9 cellular contexts compared by ENCODE assay signal in the genomic region with DNA sequence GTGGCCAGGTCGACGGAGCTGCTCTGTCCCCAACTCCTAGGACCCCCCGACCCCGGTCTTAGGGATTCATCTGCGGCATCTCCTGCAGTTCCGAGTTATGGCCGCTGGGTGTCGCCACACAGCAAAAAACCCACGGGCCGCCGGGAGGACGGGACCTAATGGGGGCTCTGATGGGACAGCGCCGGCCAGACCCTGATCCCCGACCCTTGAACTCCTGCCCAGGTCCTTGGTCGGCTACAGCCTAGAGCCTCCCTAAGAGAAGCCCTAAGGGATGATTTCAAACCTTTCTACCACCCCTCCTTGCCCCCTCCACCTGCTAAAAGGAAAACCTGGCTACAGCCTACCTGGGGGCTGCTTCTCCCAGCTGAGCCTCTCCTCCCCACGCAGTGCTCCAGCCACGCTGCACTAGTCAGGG. TPM values are rescaled to one million over a fixed set of nuclear protein-coding genes. Genes with fewer than 3 reads are reported as not detected.
DNase-seq lines count a peak whose midpoint lies in the region; ATAC-seq and TF ChIP-seq lines count a peak whose summit lies in the region.
"Had no signal": no experiment of that assay in that cellular context is flagged by ENCODE, and none has a peak within 500 bp of the region (broad histone marks: within the 10 kb centered on the region; RNA-seq: fewer than 3 reads in every experiment).

No MANE protein-coding gene starts in this region.

- peaks cover 4 to 17% (median 8%) of the 10 kb centered on the region in 4 donors for H3K4me1 Mint-ChIP-seq in CD4-positive, alpha-beta memory T cell
- H3K4me1 Mint-ChIP-seq in natural killer cell = peaks cover 0 to 6% of the 10 kb centered on the region in 2 donors

- H3K4me3 Mint-ChIP-seq in CD4-positive, alpha-beta memory T cell = no peak overlapping the region
- no peak overlapping the region for H3K4me3 Mint-ChIP-seq in natural killer cell
- H3K4me3 Mint-ChIP-seq: IgD-negative memory B cell had no signal

- ATAC-seq in natural killer cell = peak; percentile 41 to 73 (median 72)
- ATAC-seq in GM19023 (IDR thresholded peaks at IDR 0.05; ENCODE audit: unreplicated experiment) = no peak

- H3K9me3 Mint-ChIP-seq in CD4-positive, alpha-beta memory T cell = peaks cover 0 to 2% (median 0%) of the 10 kb centered on the region in 8 donors
- no peaks in the 10 kb centered on the region for H3K9me3 Mint-ChIP-seq in natural killer cell
- H3K9me3 Mint-ChIP-seq: IgD-negative memory B cell had no signal

- no peaks in the 10 kb centered on the region for H3K9me3 ChIP-seq in CD4-positive, alpha-beta memory T cell (ENCODE audit: control insufficient read depth in 1 of 2, low read length in 2 of 2)
- no peaks in the 10 kb centered on the region for H3K9me3 ChIP-seq in stomach smooth muscle (ENCODE audit: control insufficient read depth in 2 of 2, low read length in 2 of 2)

- H3K4me1 ChIP-seq in CD4-positive, alpha-beta memory T cell (ENCODE audit: insufficient read depth, low read length) = peaks cover 8% of the 10 kb centered on the region
- H3K4me1 ChIP-seq in stomach smooth muscle (ENCODE audit: control insufficient read depth, insufficient read depth, low read length) = peaks cover 50% of the 10 kb centered on the region

- peak overlapping the region; percentile 36 to 39 for H3K9ac ChIP-seq in stomach smooth muscle (ENCODE audit: low read length in 2 of 2)

- H3K27ac Mint-ChIP-seq in CD4-positive, alpha-beta memory T cell = no peak overlapping the region
- no peak overlapping the region for H3K27ac Mint-ChIP-seq in natural killer cell
- H3K27ac Mint-ChIP-seq: IgD-negative memory B cell had no signal

- no peak overlapping the region for H3K27ac ChIP-seq in CD4-positive, alpha-beta memory T cell (ENCODE audit: low read depth, low read length)
- H3K27ac ChIP-seq in stomach smooth muscle (ENCODE audit: low read length) = peak overlapping the region; percentile 62

- TF ChIP-seq CTCF in natural killer cell (IDR thresholded peaks at IDR 0.05) = peak; percentile 94

- CTCF ChIA-PET in CD4-positive, alpha-beta memory T cell (lab: Charles Lee; ENCODE audit: partially characterized antibody) = interaction anchor here (0.7 to 4.4 kb wide), 11 partner anchors 12 to 255 kb away, joined by 3 to 43 read pairs (median 5); no protein-coding TSS in a partner anchor

- intact Hi-C loops in CD4-positive, alpha-beta memory T cell (cut with micrococcal nuclease) = loop anchor here (1.0 kb wide), 1 partner anchor 40 kb away; no protein-coding TSS in a partner anchor
- intact Hi-C loops in natural killer cell (cut with micrococcal nuclease) = loop anchor here (1.0 to 5.0 kb wide), 3 partner anchors 40 to 255 kb away; no protein-coding TSS in a partner anchor

- H3K4me3 ChIP-seq in CD4-positive, alpha-beta memory T cell (ENCODE audit: low read length in 2 of 2) = no peak overlapping the region
- H3K4me3 ChIP-seq in stomach smooth muscle (ENCODE audit: low read length in 2 of 2) = peak overlapping the region; percentile 12 to 60

- peaks cover 12% of the 10 kb centered on the region in 2 donors for H3K36me3 Mint-ChIP-seq in CD4-positive, alpha-beta memory T cell
- H3K36me3 Mint-ChIP-seq in natural killer cell = no peaks in the 10 kb centered on the region

- peaks cover 3 to 5% of the 10 kb centered on the region in 2 donors for H3K27me3 Mint-ChIP-seq in CD4-positive, alpha-beta memory T cell
- H3K27me3 Mint-ChIP-seq in natural killer cell (ENCODE audit: low read depth in 2 of 2) = peaks cover 0 to 3% of the 10 kb centered on the region in 2 donors

- DNase-seq in CD4-positive, alpha-beta memory T cell = peak in 4 of 5 donors; percentile 25 to 48 (median 34)
- DNase-seq in HuH-7.5 (ENCODE audit: low spot score) = peak; percentile 89
- DNase-seq in activated CD4-positive, alpha-beta T cell treated with anti-CD3 and anti-CD28 coated beads, Interleukin-2, amount 50 U/mL, for 48 hours = peak; percentile 58 to 65
- peak; percentile 47 for DNase-seq in effector CD8-positive, alpha-beta T cell (lab: John Stamatoyannopoulos, UW)
- peak; percentile 52 for DNase-seq in natural killer cell
- no peak for DNase-seq in 8988T

- no peaks in the 10 kb centered on the region for H3K27me3 ChIP-seq in CD4-positive, alpha-beta memory T cell (ENCODE audit: insufficient read depth, low read length)
- no peaks in the 10 kb centered on the region for H3K27me3 ChIP-seq in stomach smooth muscle (ENCODE audit: control insufficient read depth in 1 of 2, insufficient read depth in 2 of 2, low read length in 2 of 2)

- POLR2A ChIA-PET in CD4-positive, alpha-beta memory T cell (lab: Charles Lee; ENCODE audit: partially characterized antibody) = no interaction called here

- no peaks in the 10 kb centered on the region for H3K36me3 ChIP-seq in CD4-positive, alpha-beta memory T cell (ENCODE audit: insufficient read depth, low read length)
- H3K36me3 ChIP-seq in stomach smooth muscle (ENCODE audit: control insufficient read depth in 2 of 2, insufficient read depth in 2 of 2, low read length in 2 of 2) = no peaks in the 10 kb centered on the region

RNA-seq across cellular contexts. Expression of a gene that starts 30.8 kb away (rescaled TPM):
- total RNA-seq in CD4-positive, alpha-beta memory T cell = not detected
- not detected for polyA plus RNA-seq in CD4-positive, alpha-beta memory T cell
- total RNA-seq in natural killer cell = not detected
- polyA plus RNA-seq: IgD-negative memory B cell had no signal

RNA-seq across cellular contexts. Expression of a gene that starts 47.8 kb away (rescaled TPM):
- 10 to 100 TPM; 54.7 to 60.2 TPM for total RNA-seq in CD4-positive, alpha-beta memory T cell
- polyA plus RNA-seq in CD4-positive, alpha-beta memory T cell = 100 to 1,000 TPM; 100 to 106 TPM
- 10 to 100 TPM; 40.2 to 50.4 (median 40.8) TPM for total RNA-seq in natural killer cell

RNA-seq across cellular contexts. Expression of a gene that starts 48.0 kb away (rescaled TPM):
- 100 to 1,000 TPM; 145 to 149 TPM for total RNA-seq in CD4-positive, alpha-beta memory T cell
- 10 to 100 TPM; 19.9 to 34.2 TPM for polyA plus RNA-seq in CD4-positive, alpha-beta memory T cell
- 100 to 1,000 TPM in 2 of 3 donors, 10 to 100 TPM in 1; 99.5 to 120 (median 104) TPM for total RNA-seq in natural killer cell

Comparison
In these comparisons a context has a peak if more than half of its experiments do, and no peak if none do; other contexts are left out.
1. H3K4me3 ChIP-seq: peak in stomach smooth muscle (2 of 2); none in CD4-positive, alpha-beta memory T cell (0 of 2).